ENCODE assay signal across 18 cellular contexts in genomic region chr5:125140220-125140619, GRCh38.
"Had no signal": no experiment of that assay in that cellular context is flagged by ENCODE, and none has a peak within 500 bp of the region (broad histone marks: within the 10 kb centered on the region; RNA-seq: fewer than 3 reads in every experiment).

No MANE protein-coding gene starts in this region.

- H3K27ac ChIP-seq: Peyer's patch had no signal

- H3K36me3 ChIP-seq: Peyer's patch had no signal

- H3K4me3 ChIP-seq: Peyer's patch had no signal

- DNase-seq: activated CD4-positive, alpha-beta T cell treated with anti-CD3 and anti-CD28 coated beads for 4 hours; activated CD4-positive, alpha-beta T cell treated with anti-CD3 and anti-CD28 coated beads, Interleukin-2, amount 50 U/mL, for 48 hours; activated CD8-positive, alpha-beta memory T cell treated with anti-CD3 and anti-CD28 coated beads, Interleukin-2, amount 10 ng/mL, durations not matched to agents 7 days and 5 days; activated effector memory CD4-positive, alpha-beta T cell treated with Interleukin-2 at 50 U/mL for 16 hours; activated naive CD4-positive, alpha-beta T cell treated with Interleukin-2 at 50 U/mL for 16 hours; activated naive CD8-positive, alpha-beta T cell treated with anti-CD3 and anti-CD28 coated beads, Interleukin-2, amount 50 U/mL, for 24 hours; activated T-cell treated with anti-CD3 and anti-CD28 coated beads, Interleukin-2, amount 50 U/mL, for 24 hours; amygdala; cerebellar nuclear complex; KG1; NCI-H1048; NCI-H1930; NCI-H2171; NCI-H526 treated with DMSO at 0.1 percent for 48 hours; Peyer's patch; SHP77 had no signal

- ATAC-seq: activated CD4-positive, CD25-positive, alpha-beta regulatory T cell treated with anti-CD3 and anti-CD28 coated beads, Interleukin-2, amount 50 U/mL, for 24 hours; activated CD8-positive, alpha-beta memory T cell treated with anti-CD3 and anti-CD28 coated beads, Interleukin-2, amount 10 ng/mL, durations not matched to agents 7 days and 5 days; activated naive CD4-positive, alpha-beta T cell treated with anti-CD3 and anti-CD28 coated beads, Interleukin-2, amount 50 U/mL, for 72 hours; activated naive CD8-positive, alpha-beta T cell treated with anti-CD3 and anti-CD28 coated beads, Interleukin-2, amount 50 U/mL, for 24 hours had no signal

- H3K27me3 ChIP-seq: Peyer's patch had no signal

- H3K9me3 ChIP-seq: Peyer's patch had no signal

- H3K4me1 ChIP-seq: Peyer's patch had no signal
